ENCODE assay signal across 11 cellular contexts in genomic region chr2:101349893-101350662, GRCh38. TPM values are rescaled to one million over a fixed set of nuclear protein-coding genes. Genes with fewer than 3 reads are reported as not detected.
DNase-seq lines count a peak whose midpoint lies in the region; ATAC-seq, FAIRE-seq and TF ChIP-seq lines count a peak whose summit lies in the region.
"Had no signal": no experiment of that assay in that cellular context is flagged by ENCODE, and none has a peak within 500 bp of the region (broad histone marks: within the 10 kb centered on the region; RNA-seq: fewer than 3 reads in every experiment).

No MANE protein-coding gene starts in this region.

- H4K5ac ChIP-seq in IMR-90 (ENCODE audit: low read depth, low read length): no peak overlapping the region

- H3K27me3 ChIP-seq in IMR-90 (ENCODE audit: control insufficient read depth, insufficient read depth, low read length) (no peaks in the 10 kb centered on the region; the same call in 1 of the 2 replicates), mammary epithelial cell (ENCODE audit: insufficient read depth, low read length) (no peaks in the 10 kb centered on the region), HepG2 (ENCODE audit: control insufficient read depth in 1 of 2, insufficient read depth in 2 of 2, low read length in 2 of 2) (no peaks in the 10 kb centered on the region; a peak in 2 of 5 replicates)
- H3K27me3 ChIP-seq: sigmoid colon, suprapubic skin had no signal

- intact Hi-C loops in IMR-90 (cut with micrococcal nuclease): no loop called here
- intact Hi-C loops in mammary epithelial cell (cut with micrococcal nuclease): no loop called here
- intact Hi-C loops in HepG2 (cut with micrococcal nuclease; ENCODE audit: unreplicated experiment): loop anchor here (10.0 kb wide), 2 partner anchors 245 to 475 kb away; no protein-coding TSS in a partner anchor

- H2AFZ ChIP-seq in IMR-90 (replicated peaks; ENCODE audit: low read length, poor library complexity) (no peak overlapping the region), mammary epithelial cell (ENCODE audit: low read depth, low read length) (no peak overlapping the region), HepG2 (ENCODE audit: low read length) (no peak overlapping the region)

- WGBS in IMR-90 (ENCODE audit: extremely low coverage in 2 of 2, insufficient read length in 1 of 2), 2 experiments: 56% methylated on average over 3 of the region's 7 CpGs; no CpG with 5 or more reads in 1 of the 2 experiments
- WGBS in mammary epithelial cell (ENCODE audit: low coverage, missing lambda C conversion rate): 65% methylated on average over 7 of the region's 7 CpGs
- WGBS in HepG2 (ENCODE audit: low lambda C conversion rate): 28% methylated on average over 7 of the region's 7 CpGs

- H4K20me1 ChIP-seq in IMR-90 (ENCODE audit: insufficient read depth, low read length) (no peaks in the 10 kb centered on the region), mammary epithelial cell (ENCODE audit: insufficient read depth, low read length) (no peaks in the 10 kb centered on the region), HepG2 (ENCODE audit: insufficient read depth, low read length) (no peaks in the 10 kb centered on the region)

- dilution Hi-C loops in IMR-90 (cut with HindIII; ENCODE audit: low sequenced_read_pairs, unreplicated experiment): no loop called here
- dilution Hi-C loops in mammary epithelial cell (cut with HindIII; ENCODE audit: low sequenced_read_pairs): no loop called here

- H3K27me3 Mint-ChIP-seq in activated naive CD8-positive, alpha-beta T cell treated with anti-CD3 and anti-CD28 coated beads for 36 hours: no peaks in the 10 kb centered on the region

- TF ChIP-seq RAD21 in IMR-90 (IDR thresholded peaks at IDR 0.05; ENCODE audit: low read length) (peak; percentile 40), HepG2 (CRISPR knock-in tag; IDR thresholded peaks at IDR 0.05) (no peak)

- H3K27ac Mint-ChIP-seq in activated naive CD8-positive, alpha-beta T cell treated with anti-CD3 and anti-CD28 coated beads for 36 hours: no peak overlapping the region

- peaks cover 6% of the 10 kb centered on the region for H3K4me1 Mint-ChIP-seq in activated naive CD8-positive, alpha-beta T cell treated with anti-CD3 and anti-CD28 coated beads for 36 hours

- no peak overlapping the region for H3K56ac ChIP-seq in IMR-90 (ENCODE audit: extremely low read depth, insufficient read depth, low read length)

- H3K4ac ChIP-seq in IMR-90 (ENCODE audit: low read depth, low read length): no peak overlapping the region

- H3K36me3 ChIP-seq in IMR-90 (ENCODE audit: control insufficient read depth, insufficient read depth, low read length) (no peaks in the 10 kb centered on the region), mammary epithelial cell (ENCODE audit: insufficient read depth, low read length) (no peaks in the 10 kb centered on the region), HepG2 (replicated peaks in 1 of 2; ENCODE audit: control insufficient read depth in 1 of 2, insufficient read depth in 2 of 2, low read length in 2 of 2) (no peaks in the 10 kb centered on the region)
- H3K36me3 ChIP-seq: sigmoid colon, suprapubic skin had no signal

- H2BK120ac ChIP-seq in IMR-90 (ENCODE audit: low read depth, low read length): no peak overlapping the region

- no peaks in the 10 kb centered on the region for H3K79me1 ChIP-seq in IMR-90 (ENCODE audit: low read depth in 1 of 2, low read length in 2 of 2)

- no peak overlapping the region for H3K18ac ChIP-seq in IMR-90 (ENCODE audit: low read depth, low read length)

- BruUV-seq in IMR-90 (replicated peaks; lab: Mats Ljungman, UMichigan) (no TSS peak), mammary epithelial cell (replicated peaks; lab: Mats Ljungman, UMichigan) (no TSS peak), HepG2 (replicated peaks; lab: Mats Ljungman, UMichigan) (no TSS peak)

- no peaks in the 10 kb centered on the region for H3K9me3 Mint-ChIP-seq in activated naive CD8-positive, alpha-beta T cell treated with anti-CD3 and anti-CD28 coated beads for 36 hours

- H2BK20ac ChIP-seq in IMR-90 (ENCODE audit: low read depth, low read length): no peak overlapping the region

- CTCF ChIA-PET in IMR-90 (lab: Yijun Ruan, JAX) (interaction anchor here (0.5 to 1.3 kb wide), 7 partner anchors 15 to 434 kb away, joined by 3 to 7 read pairs (median 3); no protein-coding TSS in a partner anchor), mammary epithelial cell (lab: Charles Lee; ENCODE audit: low non-redundant PET) (no interaction called here), HepG2 (lab: Yijun Ruan, JAX; ENCODE audit: low intra/inter-chr PET ratio, low total read pairs) (interaction anchor here (1.4 kb wide), 1 partner anchor 37 kb away, joined by 5 read pairs; the partner anchor contains the start of gene CREG2)

- no peak overlapping the region for H3K27ac ChIP-seq in IMR-90 (ENCODE audit: insufficient read depth, low read length)
- H3K27ac ChIP-seq in mammary epithelial cell (ENCODE audit: insufficient read depth, low read depth, low read length): no peak overlapping the region
- H3K27ac ChIP-seq in HepG2 (ENCODE audit: extremely low read length, insufficient read depth, low read length): no peak overlapping the region
- H3K27ac ChIP-seq: sigmoid colon, suprapubic skin had no signal

- DNase-seq in AG08396 (ENCODE audit: low spot score): peak; percentile 47
- DNase-seq in IMR-90: peak; percentile 65
- peak; percentile 57 for DNase-seq in mammary epithelial cell
- peak; percentile 50 for DNase-seq in HepG2 (ENCODE audit: low spot score)
- DNase-seq in stimulated activated CD4-positive, alpha-beta T cell treated with anti-CD3 and anti-CD28 coated beads, Interleukin-2, amount 100 ng/mL, for 48 hours: no peak
- no peak for DNase-seq in NCI-H1436 (lab: John Stamatoyannopoulos, UW)
- no peak for DNase-seq in activated naive CD8-positive, alpha-beta T cell treated with anti-CD3 and anti-CD28 coated beads for 36 hours
- DNase-seq: DMS153, sigmoid colon had no signal

- H3K4me1 ChIP-seq in IMR-90 (ENCODE audit: control insufficient read depth, insufficient read depth, low read length): no peaks in the 10 kb centered on the region
- peaks cover 3% of the 10 kb centered on the region for H3K4me1 ChIP-seq in mammary epithelial cell (ENCODE audit: insufficient read depth, low read length)
- H3K4me1 ChIP-seq in HepG2 (ENCODE audit: insufficient read depth, low read length): peaks cover 27% of the 10 kb centered on the region
- H3K4me1 ChIP-seq: sigmoid colon, suprapubic skin had no signal

- H3K4me3 Mint-ChIP-seq in activated naive CD8-positive, alpha-beta T cell treated with anti-CD3 and anti-CD28 coated beads for 36 hours: no peak overlapping the region

- H2BK5ac ChIP-seq in IMR-90 (ENCODE audit: low read depth, low read length, poor library complexity, severe bottlenecking): no peak overlapping the region

- TF ChIP-seq CTCF in IMR-90 (conservative IDR thresholded peaks at IDR 0.05; ENCODE audit: low read depth, low read length) (peak; percentile 43), mammary epithelial cell (conservative IDR thresholded peaks at IDR 0.05 in 1 of 2, IDR thresholded peaks at IDR 0.05 in 1 of 2; ENCODE audit: extremely low read depth in 1 of 2, insufficient read depth in 1 of 2, low read depth in 1 of 2, low read length in 2 of 2) (peak; percentile 46 to 47), HepG2 (CRISPR knock-in tag; IDR thresholded peaks at IDR 0.05) (peak; percentile 58)

- no peaks in the 10 kb centered on the region for H3K9me1 ChIP-seq in IMR-90 (ENCODE audit: insufficient read depth, low read length)

- no peak overlapping the region for H4K91ac ChIP-seq in IMR-90 (ENCODE audit: insufficient read depth, low read depth, low read length)

- no peak for TF ChIP-seq EP300 in HepG2 (IDR thresholded peaks at IDR 0.05; ENCODE audit: low read depth in 2 of 2, low read length in 2 of 2)
- TF ChIP-seq EP300 in HepG2 (CRISPR knock-in tag; IDR thresholded peaks at IDR 0.05; ENCODE audit: borderline replicate concordance): no peak

- H3K9me3 ChIP-seq in IMR-90 (ENCODE audit: control insufficient read depth, insufficient read depth, low read length): no peaks in the 10 kb centered on the region
- no peaks in the 10 kb centered on the region for H3K9me3 ChIP-seq in mammary epithelial cell (replicated peaks; ENCODE audit: insufficient read depth, low read length)
- H3K9me3 ChIP-seq in HepG2 (ENCODE audit: low read length): no peaks in the 10 kb centered on the region
- H3K9me3 ChIP-seq: sigmoid colon, suprapubic skin had no signal

- no peak overlapping the region for H3K4me2 ChIP-seq in IMR-90 (ENCODE audit: low read depth, low read length)
- H3K4me2 ChIP-seq in mammary epithelial cell (ENCODE audit: insufficient read depth, low read depth, low read length): no peak overlapping the region
- H3K4me2 ChIP-seq in HepG2 (ENCODE audit: low read depth, low read length): 0 out of 2 replicates have a peak overlapping the region, but pooled peaks have one; percentile 16

- H3K9ac ChIP-seq in IMR-90 (ENCODE audit: low read depth, low read length) (no peak overlapping the region), mammary epithelial cell (ENCODE audit: insufficient read depth, low read length) (no peak overlapping the region), HepG2 (ENCODE audit: insufficient read depth, low read depth, low read length) (no peak overlapping the region)

- H2AK9ac ChIP-seq in IMR-90 (replicated peaks; ENCODE audit: low read depth, low read length, poor library complexity): no peak overlapping the region

- in situ Hi-C loops in IMR-90 (cut with MboI; ENCODE audit: low sequenced_read_pairs) (loop anchor here (10.0 kb wide), 1 partner anchor 485 kb away; no protein-coding TSS in a partner anchor), mammary epithelial cell (cut with MboI; ENCODE audit: low sequenced_read_pairs in 2 of 2) (loop anchor here in 1 of 2 donors (10.0 to 25.0 kb wide), 4 partner anchors 65 to 475 kb away; partner anchors contain the start of gene MAP4K4), HepG2 (cut with HindIII; ENCODE audit: extremely low pct_ligation_motif_present, low pct_unique_long_range_greater_than_20kb) (no loop called here)

- H3K4me3 ChIP-seq in IMR-90 (ENCODE audit: insufficient read depth, low read depth, low read length) (no peak overlapping the region), mammary epithelial cell (replicated peaks in 1 of 3; ENCODE audit: insufficient read depth in 1 of 3, low read depth in 2 of 3, low read length in 3 of 3) (no peak overlapping the region), HepG2 (replicated peaks in 1 of 3; ENCODE audit: insufficient read depth in 1 of 3, low read depth in 2 of 3, low read length in 3 of 3) (no peak overlapping the region; a peak in 1 of 6 replicates)
- H3K4me3 ChIP-seq: sigmoid colon, suprapubic skin had no signal

- H2BK15ac ChIP-seq in IMR-90 (ENCODE audit: low read depth, low read length): no peak overlapping the region

- POLR2A ChIA-PET in IMR-90 (lab: Charles Lee; ENCODE audit: unreplicated experiment): interaction anchor here (0.5 kb wide), 1 partner anchor 12 kb away, joined by 8 read pairs; no protein-coding TSS in a partner anchor
- POLR2A ChIA-PET in HepG2 (lab: Yijun Ruan, JAX): no interaction called here

- no peak overlapping the region for H2AK5ac ChIP-seq in IMR-90 (ENCODE audit: low read depth, low read length)

- H3K14ac ChIP-seq in IMR-90 (replicated peaks; ENCODE audit: low read depth, low read length): no peak overlapping the region

- TF ChIP-seq POLR2A in IMR-90 (IDR thresholded peaks at IDR 0.05; ENCODE audit: low read depth, low read length) (no peak), HepG2 (IDR thresholded peaks at IDR 0.05; ENCODE audit: insufficient read depth in 1 of 2, low read depth in 2 of 2, low read length in 2 of 2) (no peak)

- FAIRE-seq in HepG2 (lab: Jason Lieb, UNC): peak; percentile 66

- ATAC-seq in IMR-90 (ENCODE audit: low read depth) (peak; percentile 61; the same call in 1 of the 2 replicates), HepG2 (peak; percentile 91), GM21381 (IDR thresholded peaks at IDR 0.05; ENCODE audit: unreplicated experiment) (no peak)

- H3K36me3 Mint-ChIP-seq in activated naive CD8-positive, alpha-beta T cell treated with anti-CD3 and anti-CD28 coated beads for 36 hours: no peaks in the 10 kb centered on the region

- no peak overlapping the region for H4K8ac ChIP-seq in IMR-90 (ENCODE audit: low read depth in 2 of 2, low read length in 2 of 2)

- H3K79me2 ChIP-seq in mammary epithelial cell (ENCODE audit: insufficient read depth, low read length) (no peaks in the 10 kb centered on the region), HepG2 (ENCODE audit: insufficient read depth, low read length) (no peaks in the 10 kb centered on the region)

- no peak overlapping the region for H3K23ac ChIP-seq in IMR-90 (ENCODE audit: low read depth, low read length)

RNA-seq across cellular contexts. Expression of gene CREG2, which starts 37.2 kb away (rescaled TPM):
- total RNA-seq in IMR-90 (2012; rRNA removed) (not detected in 2 replicates), mammary epithelial cell (1 to 10 TPM in 1 of 2 donors, under 1 TPM in 1; under 0.01 to 1.4 TPM), HepG2 (2016; rRNA removed; fragmentation: Illumina TruSeq; extraction: Trizol) (0.18 TPM in 1 of 2 replicates, not detected in the other)
- polyA plus RNA-seq in IMR-90 (2012; rRNA removed) (0.17 and 0.24 TPM in 2 replicates), mammary epithelial cell (3.6 TPM), HepG2 (2011; rRNA removed) (0.20 and 0.26 TPM in 2 replicates)
- polyA plus RNA-seq in IMR-90 (2012; cell fraction: cytosol; rRNA removed): 0.06 and 0.12 TPM in 2 replicates
- polyA plus RNA-seq in IMR-90 (2012; cell fraction: nucleus; rRNA removed; ENCODE audit: low replicate concordance): 0.05 and 0.13 TPM in 2 replicates
- not detected for polyA minus RNA-seq in mammary epithelial cell
- total RNA-seq in HepG2 (2016; cell fraction: cytosol; rRNA removed; fragmentation: Illumina TruSeq; extraction: Trizol; ENCODE audit: low read depth): not detected in 2 replicates
- total RNA-seq in HepG2 (2016; cell fraction: insoluble cytoplasmic fraction; rRNA removed; fragmentation: Illumina TruSeq; extraction: Trizol): 0.13 TPM in 1 of 2 replicates, not detected in the other
- total RNA-seq in HepG2 (2016; cell fraction: membrane; rRNA removed; fragmentation: Illumina TruSeq; extraction: Trizol): 0.28 TPM in 1 of 2 replicates, not detected in the other
- not detected in 2 replicates for total RNA-seq in HepG2 (2016; cell fraction: nucleus; rRNA removed; fragmentation: Illumina TruSeq; extraction: Trizol)
- 0.43 and 0.49 TPM in 2 replicates for polyA plus RNA-seq in HepG2 (2011; cell fraction: cytosol; rRNA removed)
- polyA plus RNA-seq in HepG2 (2011; cell fraction: nucleus; rRNA removed): 0.14 and 0.26 TPM in 2 replicates
- 0.08 and 0.29 TPM in 2 replicates for polyA plus RNA-seq in HepG2 (2012)
- polyA plus RNA-seq in HepG2 (2016; cell fraction: cytosol; fragmentation: Illumina TruSeq; extraction: Trizol; ENCODE audit: low read depth): 0.20 TPM in 1 of 2 replicates, not detected in the other
- polyA plus RNA-seq in HepG2 (2016; cell fraction: insoluble cytoplasmic fraction; fragmentation: Illumina TruSeq; extraction: Trizol; ENCODE audit: low read depth): not detected in 2 replicates
- 0.47 TPM in 1 of 2 replicates, not detected in the other for polyA plus RNA-seq in HepG2 (2016; cell fraction: membrane; fragmentation: Illumina TruSeq; extraction: Trizol; ENCODE audit: low read depth)
- polyA plus RNA-seq in HepG2 (2016; cell fraction: nucleus; fragmentation: Illumina TruSeq; extraction: Trizol; ENCODE audit: insufficient read depth, low read depth): not detected in 2 replicates
- polyA minus RNA-seq in HepG2 (2011; rRNA and poly(A)+ RNA removed; ENCODE audit: low replicate concordance): 40.8 TPM in 1 of 2 replicates, not detected in the other
- 0.99 TPM in 1 of 2 replicates, not detected in the other for polyA minus RNA-seq in HepG2 (2011; cell fraction: cytosol; rRNA and poly(A)+ RNA removed)
- polyA minus RNA-seq in HepG2 (2011; cell fraction: nucleus; rRNA and poly(A)+ RNA removed): not detected in 2 replicates
- not detected for total RNA-seq in activated naive CD8-positive, alpha-beta T cell treated with anti-CD3 and anti-CD28 coated beads for 36 hours

RNA-seq across cellular contexts. Expression of gene RNF149, which starts 41.6 kb away (rescaled TPM):
- total RNA-seq in IMR-90 (2012; rRNA removed): 18.6 and 26.4 TPM in 2 replicates
- 13.0 and 14.5 TPM in 2 replicates for polyA plus RNA-seq in IMR-90 (2012; rRNA removed)
- 6.0 and 11.0 TPM in 2 replicates for polyA plus RNA-seq in IMR-90 (2012; cell fraction: cytosol; rRNA removed)
- polyA plus RNA-seq in IMR-90 (2012; cell fraction: nucleus; rRNA removed; ENCODE audit: low replicate concordance): 24.2 and 39.6 TPM in 2 replicates
- 10 to 100 TPM; 53.0 to 55.8 TPM for total RNA-seq in mammary epithelial cell
- 25.0 TPM for polyA plus RNA-seq in mammary epithelial cell
- polyA minus RNA-seq in mammary epithelial cell: 80.4 TPM
- 45.7 and 109 TPM in 2 replicates for total RNA-seq in HepG2 (2016; rRNA removed; fragmentation: Illumina TruSeq; extraction: Trizol)
- total RNA-seq in HepG2 (2016; cell fraction: cytosol; rRNA removed; fragmentation: Illumina TruSeq; extraction: Trizol; ENCODE audit: low read depth): 31.6 and 37.7 TPM in 2 replicates
- 40.9 and 111 TPM in 2 replicates for total RNA-seq in HepG2 (2016; cell fraction: insoluble cytoplasmic fraction; rRNA removed; fragmentation: Illumina TruSeq; extraction: Trizol)
- 40.3 and 50.9 TPM in 2 replicates for total RNA-seq in HepG2 (2016; cell fraction: membrane; rRNA removed; fragmentation: Illumina TruSeq; extraction: Trizol)
- 138 and 175 TPM in 2 replicates for total RNA-seq in HepG2 (2016; cell fraction: nucleus; rRNA removed; fragmentation: Illumina TruSeq; extraction: Trizol)
- polyA plus RNA-seq in HepG2 (2011; rRNA removed): 87.2 and 87.6 TPM in 2 replicates
- polyA plus RNA-seq in HepG2 (2011; cell fraction: cytosol; rRNA removed): 33.2 and 46.3 TPM in 2 replicates
- 67.6 and 82.1 TPM in 2 replicates for polyA plus RNA-seq in HepG2 (2011; cell fraction: nucleus; rRNA removed)
- polyA plus RNA-seq in HepG2 (2012): 91.6 and 103 TPM in 2 replicates
- 12.2 and 15.7 TPM in 2 replicates for polyA plus RNA-seq in HepG2 (2016; cell fraction: cytosol; fragmentation: Illumina TruSeq; extraction: Trizol; ENCODE audit: low read depth)
- 37.5 and 38.4 TPM in 2 replicates for polyA plus RNA-seq in HepG2 (2016; cell fraction: insoluble cytoplasmic fraction; fragmentation: Illumina TruSeq; extraction: Trizol; ENCODE audit: low read depth)
- 22.7 and 27.3 TPM in 2 replicates for polyA plus RNA-seq in HepG2 (2016; cell fraction: membrane; fragmentation: Illumina TruSeq; extraction: Trizol; ENCODE audit: low read depth)
- 273 and 274 TPM in 2 replicates for polyA plus RNA-seq in HepG2 (2016; cell fraction: nucleus; fragmentation: Illumina TruSeq; extraction: Trizol; ENCODE audit: insufficient read depth, low read depth)
- polyA minus RNA-seq in HepG2 (2011; rRNA and poly(A)+ RNA removed; ENCODE audit: low replicate concordance): 41.3 and 47.7 TPM in 2 replicates
- 41.9 and 57.0 TPM in 2 replicates for polyA minus RNA-seq in HepG2 (2011; cell fraction: cytosol; rRNA and poly(A)+ RNA removed)
- polyA minus RNA-seq in HepG2 (2011; cell fraction: nucleus; rRNA and poly(A)+ RNA removed): 147 and 171 TPM in 2 replicates
- total RNA-seq in activated naive CD8-positive, alpha-beta T cell treated with anti-CD3 and anti-CD28 coated beads for 36 hours: 10 to 100 TPM; 38.7 to 39.4 TPM

Comparison
In these comparisons a context has a peak if more than half of its experiments do, and no peak if none do; other contexts are left out.
1. DNase-seq: peak in AG08396 (single experiment), IMR-90 (single experiment), mammary epithelial cell (single experiment) and HepG2 (single experiment); none in stimulated activated CD4-positive, alpha-beta T cell treated with anti-CD3 and anti-CD28 coated beads, Interleukin-2, amount 100 ng/mL, for 48 hours (0 of 2), NCI-H1436 (single experiment) and activated naive CD8-positive, alpha-beta T cell treated with anti-CD3 and anti-CD28 coated beads for 36 hours (single experiment).
2. Peak in every context shown above with its lines, with median percentiles within 50 percentile points of each other: CTCF ChIP-seq.